Comparison of ENCODE assay signal across 19 cellular contexts in genomic region chr2:105636109-105636740, GRCh38.
DNase-seq lines count a peak whose midpoint lies in the region; ATAC-seq and TF ChIP-seq lines count a peak whose summit lies in the region.
"Had no signal": no experiment of that assay in that cellular context is flagged by ENCODE, and none has a peak within 500 bp of the region (broad histone marks: within the 10 kb centered on the region; RNA-seq: fewer than 3 reads in every experiment).

No MANE protein-coding gene starts in this region.

- no peaks in the 10 kb centered on the region for H3K27me3 Mint-ChIP-seq in endodermal cell (ENCODE audit: insufficient read depth)
- H3K27me3 Mint-ChIP-seq: CD4-positive, alpha-beta T cell had no signal

- no peaks in the 10 kb centered on the region for H3K9me3 Mint-ChIP-seq in endodermal cell
- H3K9me3 Mint-ChIP-seq: CD4-positive, alpha-beta T cell; HFFc6 had no signal

- no peak overlapping the region for H3K4me3 ChIP-seq in upper lobe of right lung
- no peak overlapping the region for H3K4me3 ChIP-seq in endodermal cell (ENCODE audit: low read length)
- H3K4me3 ChIP-seq: A549 had no signal

- peaks cover 7% of the 10 kb centered on the region for H3K27me3 ChIP-seq in upper lobe of right lung
- H3K27me3 ChIP-seq in endodermal cell (ENCODE audit: control insufficient read depth, insufficient read depth, low read length, poor library complexity, severe bottlenecking), result no peaks in the 10 kb centered on the region

- no peak overlapping the region for H3K4me3 Mint-ChIP-seq in endodermal cell
- H3K4me3 Mint-ChIP-seq: CD4-positive, alpha-beta T cell; HFFc6 had no signal

- TF ChIP-seq CTCF in upper lobe of right lung (IDR thresholded peaks at IDR 0.05), result no peak
- no peak for TF ChIP-seq CTCF in endodermal cell (conservative IDR thresholded peaks at IDR 0.05)

- H3K4me1 ChIP-seq in upper lobe of right lung, result no peaks in the 10 kb centered on the region
- no peaks in the 10 kb centered on the region for H3K4me1 ChIP-seq in endodermal cell (ENCODE audit: control insufficient read depth, insufficient read depth, low read length)
- H3K4me1 ChIP-seq: A549 had no signal

- H3K36me3 Mint-ChIP-seq in endodermal cell (ENCODE audit: low read depth), result no peaks in the 10 kb centered on the region

- peak; percentile 38 for DNase-seq in DMS53 (lab: John Stamatoyannopoulos, UW)
- no peak for DNase-seq in DMS53 treated with DMSO at 0.1 percent for 48 hours (lab: John Stamatoyannopoulos, UW; ENCODE audit: unreplicated experiment)
- DNase-seq in RPMI7951 (ENCODE audit: low read depth), result peak; percentile 12
- peak; percentile 93 for DNase-seq in foreskin melanocyte
- no peak for DNase-seq in upper lobe of right lung
- no peak for DNase-seq in endodermal cell
- DNase-seq in left cardiac atrium, result no peak
- DNase-seq: AML-193; Calu3; CD4-positive, alpha-beta T cell; GDM1; GOT3; H7; HFFc6; IMR-90 had no signal

- H3K27ac ChIP-seq in upper lobe of right lung (no peak overlapping the region), endodermal cell (ENCODE audit: low read depth, low read length) (no peak overlapping the region)
- H3K27ac ChIP-seq: 22Rv1, A549, C4-2B had no signal

- intact Hi-C loops in upper lobe of right lung (cut with DNase I), result no loop called here
- intact Hi-C loops in left cardiac atrium (cut with DNase I), result no loop called here

- WGBS in endodermal cell (ENCODE audit: insufficient coverage in 1 of 2, insufficient read length in 1 of 2), 2 experiments, result 91 to 100% methylated on average over 4 to 8 of the region's 8 CpGs

- ATAC-seq in upper lobe of right lung, result peak; percentile 25
- ATAC-seq in left cardiac atrium, result no peak
- ATAC-seq: HCT116 had no signal

- H3K4me1 Mint-ChIP-seq in endodermal cell, result no peaks in the 10 kb centered on the region

- H3K9me3 ChIP-seq in upper lobe of right lung (no peaks in the 10 kb centered on the region), endodermal cell (ENCODE audit: control insufficient read depth, low read length) (no peaks in the 10 kb centered on the region)
- H3K9me3 ChIP-seq: A549 had no signal

- H3K36me3 ChIP-seq in upper lobe of right lung (no peaks in the 10 kb centered on the region), endodermal cell (ENCODE audit: control insufficient read depth, insufficient read depth, low read length) (no peaks in the 10 kb centered on the region)

- no peak overlapping the region for H3K27ac Mint-ChIP-seq in endodermal cell
- H3K27ac Mint-ChIP-seq: CD4-positive, alpha-beta T cell; HFFc6 had no signal

- no peak overlapping the region for H3K9ac ChIP-seq in endodermal cell (ENCODE audit: extremely low read depth, low read length, poor library complexity, severe bottlenecking)

Comparison
In these comparisons a context has a peak if more than half of its experiments do, and no peak if none do; other contexts are left out.
1. DNase-seq: peak in DMS53 (single experiment), RPMI7951 (single experiment) and foreskin melanocyte (single experiment); none in DMS53 treated with DMSO at 0.1 percent for 48 hours (single experiment), upper lobe of right lung (single experiment), endodermal cell (single experiment) and left cardiac atrium (single experiment).